22 cellular contexts compared by ENCODE assay signal in the genomic region with DNA sequence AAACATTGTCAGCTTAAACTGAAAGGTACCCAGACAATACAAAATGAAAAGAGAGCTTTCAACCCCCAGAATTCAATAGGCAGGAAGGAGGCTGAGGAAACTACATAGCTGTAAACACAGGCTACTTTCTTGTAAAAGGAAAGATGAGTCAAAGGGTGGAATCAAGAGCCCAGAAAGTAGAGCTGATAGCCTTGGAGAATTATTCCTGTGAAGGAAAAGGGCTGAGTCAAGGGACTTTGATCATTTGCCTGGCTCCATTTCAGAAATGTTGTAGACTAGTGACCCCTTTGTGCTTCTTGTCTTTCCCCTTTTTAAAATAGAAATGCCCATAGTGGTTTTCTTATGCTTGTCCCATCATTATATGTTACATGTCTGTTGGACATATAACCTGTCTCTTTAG.
"Had no signal": no experiment of that assay in that cellular context is flagged by ENCODE, and none has a peak within 500 bp of the region (broad histone marks: within the 10 kb centered on the region; RNA-seq: fewer than 3 reads in every experiment).

No MANE protein-coding gene starts in this region.

- H3K27ac ChIP-seq: adrenal gland, ascending aorta, esophagus muscularis mucosa, lower lobe of right lung, neural progenitor cell, testis, upper lobe of left lung had no signal

- H2AFZ ChIP-seq: neural progenitor cell had no signal

- H3K4me2 ChIP-seq: neural progenitor cell had no signal

- H3K9me3 ChIP-seq: adrenal gland, ascending aorta, esophagus muscularis mucosa, lower lobe of right lung, testis, upper lobe of left lung had no signal

- ATAC-seq: activated CD4-positive, alpha-beta T cell treated with anti-CD3 and anti-CD28 coated beads for 36 hours; activated T-cell treated with anti-CD3 and anti-CD28 coated beads, Interleukin-2, amount 50 U/mL, for 4 hours; left lobe of liver; lower lobe of right lung; naive thymus-derived CD4-positive, alpha-beta T cell; WTC11 had no signal

- DNase-seq: activated CD4-positive, alpha-beta T cell treated with anti-CD3 and anti-CD28 coated beads for 36 hours; activated CD4-positive, alpha-beta T cell treated with anti-CD3 and anti-CD28 coated beads, Interleukin-2, amount 50 U/mL, for 4 hours; activated CD8-positive, alpha-beta memory T cell treated with anti-CD3 and anti-CD28 coated beads, Interleukin-2, amount 50 U/mL, for 48 hours; activated naive CD4-positive, alpha-beta T cell; activated T-cell treated with anti-CD3 and anti-CD28 coated beads, Interleukin-2, amount 50 U/mL, for 4 hours; adrenal gland; effector CD4-positive, alpha-beta T cell; kidney; lower lobe of right lung; naive thymus-derived CD4-positive, alpha-beta T cell; retina; stimulated activated CD4-positive, alpha-beta T cell treated with anti-CD3 and anti-CD28 coated beads, Interleukin-2, amount 100 ng/mL, for 48 hours; stimulated activated CD8-positive, alpha-beta memory T cell treated with anti-CD3 and anti-CD28 coated beads, Interleukin-4, amount 100 ng/mL, for 48 hours; stimulated activated naive CD4-positive, alpha-beta T cell; T-helper 1 cell; testis; upper lobe of left lung had no signal

- H3K4me1 ChIP-seq: adrenal gland, ascending aorta, esophagus muscularis mucosa, lower lobe of right lung, testis, upper lobe of left lung had no signal

- H3K27me3 ChIP-seq: adrenal gland, ascending aorta, esophagus muscularis mucosa, neural progenitor cell, testis, upper lobe of left lung had no signal

- H3K4me3 ChIP-seq: adrenal gland, ascending aorta, esophagus muscularis mucosa, lower lobe of right lung, neural progenitor cell, testis, upper lobe of left lung had no signal

- H3K36me3 ChIP-seq: adrenal gland, ascending aorta, esophagus muscularis mucosa, lower lobe of right lung, neural progenitor cell, upper lobe of left lung had no signal
